11 cellular contexts compared by ENCODE assay signal in the genomic region with DNA sequence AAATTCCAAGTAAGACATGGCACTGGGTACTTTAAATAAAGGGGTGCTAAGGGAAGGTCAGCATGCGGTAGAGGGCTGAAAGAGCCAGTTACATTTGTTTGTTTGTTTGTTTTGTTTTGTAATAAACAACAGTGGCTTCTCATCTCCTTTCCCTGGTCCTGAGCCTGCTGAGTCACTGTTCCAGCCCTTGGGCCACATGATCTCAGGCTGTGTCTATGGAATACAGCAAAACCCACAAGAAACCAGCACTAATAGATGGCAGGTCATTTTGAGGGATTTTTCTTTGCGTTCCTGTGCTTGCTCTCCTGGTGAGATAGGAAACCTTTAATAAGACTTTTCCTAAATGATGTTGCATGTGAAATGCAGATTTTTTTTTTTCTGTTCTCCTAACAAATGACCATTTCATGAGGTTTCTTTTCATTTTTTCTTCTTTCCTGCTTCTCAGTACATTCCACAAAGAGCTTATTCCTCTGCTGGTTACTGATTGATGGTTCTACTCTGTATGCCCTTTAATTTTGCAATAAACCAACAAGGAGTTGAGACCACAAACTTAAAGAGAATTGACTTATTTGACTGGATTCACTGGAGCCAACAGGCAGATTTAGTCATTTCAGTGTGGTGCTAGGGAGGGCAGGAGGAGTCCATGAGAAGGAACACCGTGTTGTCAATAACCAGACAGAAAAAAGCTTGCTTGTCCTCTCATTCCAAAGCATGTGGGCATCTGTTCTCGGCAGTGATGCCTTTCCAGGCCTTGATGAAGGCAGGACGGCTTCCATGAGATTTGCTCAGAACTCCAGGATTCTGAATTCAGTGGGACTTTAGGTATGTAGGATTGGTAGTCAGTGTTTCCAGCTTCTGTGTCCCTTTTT.
DNase-seq lines count a peak whose midpoint lies in the region; ATAC-seq, FAIRE-seq and TF ChIP-seq lines count a peak whose summit lies in the region.
"Had no signal": no experiment of that assay in that cellular context is flagged by ENCODE, and none has a peak within 500 bp of the region (broad histone marks: within the 10 kb centered on the region; RNA-seq: fewer than 3 reads in every experiment).

No MANE protein-coding gene starts in this region.

- no peak overlapping the region for H2BK5ac ChIP-seq in mesendoderm (ENCODE audit: low read length)

- TF ChIP-seq RAD21 in GM12878 (IDR thresholded peaks at IDR 0.05; ENCODE audit: insufficient read depth, low read depth, low read length): no peak

- no peak overlapping the region for H4K8ac ChIP-seq in mesendoderm (ENCODE audit: low read depth, low read length)

- CTCF ChIA-PET in GM12878 (lab: Yijun Ruan, JAX): interaction anchor here (0.8 to 2.0 kb wide), 7 partner anchors 9 to 536 kb away, joined by 3 to 6 read pairs (median 4); no protein-coding TSS in a partner anchor

- H3K56ac ChIP-seq in mesendoderm (ENCODE audit: low read length): no peak overlapping the region

- H3K4me3 Mint-ChIP-seq in HFFc6: no peak overlapping the region

- POLR2A ChIA-PET in GM12878 (lab: Charles Lee): interaction anchor here (0.5 to 12.4 kb wide), 19 partner anchors 8 to 542 kb away, joined by 3 to 141 read pairs (median 4); no protein-coding TSS in a partner anchor

- no peaks in the 10 kb centered on the region for H4K20me1 ChIP-seq in GM12878 (ENCODE audit: control insufficient read depth, insufficient read depth)

- in situ Hi-C loops in GM12878 (cut with MboI): loop anchor here (10.0 kb wide), 1 partner anchor 516 kb away; a partner anchor contains a TSS

- H3K9me3 ChIP-seq in GM12878 (replicated peaks; ENCODE audit: control insufficient read depth, insufficient read depth, low read length): no peaks in the 10 kb centered on the region
- H3K9me3 ChIP-seq: HAP-1, neutrophil had no signal

- H3K9ac ChIP-seq in GM12878 (ENCODE audit: control insufficient read depth, insufficient read depth, low read length) (peak overlapping the region; percentile 80), mesendoderm (ENCODE audit: low read length) (no peak overlapping the region)

- no peak for TF ChIP-seq CTCF in AG10803 (conservative IDR thresholded peaks at IDR 0.05; ENCODE audit: low read length)
- no peak for TF ChIP-seq CTCF in HFFc6 (IDR thresholded peaks at IDR 0.05)
- no peak for TF ChIP-seq CTCF in GM12878 (IDR thresholded peaks at IDR 0.05 in 2 of 3, conservative IDR thresholded peaks at IDR 0.05 in 1 of 3; ENCODE audit: control insufficient read depth in 2 of 3, extremely low read depth in 1 of 3, insufficient read depth in 1 of 3, low read depth in 3 of 3, low read length in 3 of 3)

- ATAC-seq in GM12878: no peak

- TF ChIP-seq EP300 in GM12878 (IDR thresholded peaks at IDR 0.05; ENCODE audit: borderline replicate concordance in 1 of 2, control insufficient read depth in 1 of 2, low read depth in 2 of 2, low read length in 2 of 2): no peak

- H2AK5ac ChIP-seq in mesendoderm (ENCODE audit: low read length): peak overlapping the region; percentile 9

- no peak overlapping the region for H3K23ac ChIP-seq in mesendoderm (ENCODE audit: low read length)

- no peaks in the 10 kb centered on the region for H3K36me3 Mint-ChIP-seq in HFFc6 (ENCODE audit: low read depth)

- SMC1A ChIA-PET in GM12878 (lab: Charles Lee; ENCODE audit: uncharacterized antibody, unreplicated experiment): interaction anchor here (0.8 to 13.0 kb wide), 14 partner anchors 8 to 542 kb away, joined by 3 to 227 read pairs (median 6); no protein-coding TSS in a partner anchor

- peak overlapping the region; percentile 55 for H3K4me2 ChIP-seq in GM12878 (ENCODE audit: control insufficient read depth, insufficient read depth)
- H3K4me2 ChIP-seq in mesendoderm (ENCODE audit: low read length): no peak overlapping the region

- no peaks in the 10 kb centered on the region for H3K79me1 ChIP-seq in mesendoderm (ENCODE audit: low read length)

- H3K18ac ChIP-seq in mesendoderm (ENCODE audit: low read length): no peak overlapping the region

- BruUV-seq in GM12878 (replicated peaks; lab: Mats Ljungman, UMichigan): no TSS peak

- H3K4me1 Mint-ChIP-seq in HFFc6 (ENCODE audit: low read depth): peaks cover 13% of the 10 kb centered on the region

- DNase-seq in AG10803 (ENCODE audit: low read depth) (peak; percentile 86), HFFc6 (peak; percentile 62), GM12878 (ENCODE audit: low read depth, low spot score) (no peak), mesendoderm (peak; percentile 34), mesenteric fat pad (ENCODE audit: low spot score) (no peak), NCI-H82 treated with DMSO at 0.1 percent for 48 hours (lab: John Stamatoyannopoulos, UW; ENCODE audit: unreplicated experiment) (no peak), NCI-H2081 (lab: John Stamatoyannopoulos, UW) (no peak)
- no peak for DNase-seq in activated CD4-positive, CD25-positive, alpha-beta regulatory T cell (lab: John Stamatoyannopoulos, UW)

- no peak overlapping the region for H2BK120ac ChIP-seq in mesendoderm (ENCODE audit: low read depth, low read length)

- peak overlapping the region; percentile 41 for H3K27ac Mint-ChIP-seq in HFFc6

- no peaks in the 10 kb centered on the region; the same call in 1 of the 2 replicates for H3K27me3 Mint-ChIP-seq in HFFc6 (ENCODE audit: insufficient read depth)

- no peak for FAIRE-seq in GM12878 (lab: Jason Lieb, UNC)
- FAIRE-seq: TTC549 had no signal

- H2BK15ac ChIP-seq in mesendoderm (replicated peaks; ENCODE audit: low read depth): no peak overlapping the region

- H3K4me3 ChIP-seq in AG10803 (ENCODE audit: low read length) (no peak overlapping the region), GM12878 (peak overlapping the region; percentile 49; the same call in 1 of the 2 replicates), mesendoderm (ENCODE audit: low read length) (no peak overlapping the region)
- H3K4me3 ChIP-seq: HAP-1 had no signal

- RAD21 ChIA-PET in GM12878 (lab: Charles Lee; ENCODE audit: unreplicated experiment): interaction anchor here (1.0 to 15.7 kb wide), 20 partner anchors 10 to 537 kb away, joined by 3 to 343 read pairs (median 4); no protein-coding TSS in a partner anchor

- intact Hi-C loops in GM12878 (cut with micrococcal nuclease; ENCODE audit: unreplicated experiment): loop anchor here (1.0 to 5.0 kb wide), 2 partner anchors 31 to 228 kb away; no protein-coding TSS in a partner anchor

- peak; percentile 44; the same call in 1 of the 2 replicates for TF ChIP-seq POLR2A in GM12878 (IDR thresholded peaks at IDR 0.05; ENCODE audit: low read depth, low read length)

- H3K27ac ChIP-seq in GM12878 (ENCODE audit: control insufficient read depth, insufficient read depth) (peak overlapping the region; percentile 92), mesendoderm (ENCODE audit: low read depth, low read length) (no peak overlapping the region)
- H3K27ac ChIP-seq: neutrophil had no signal

- no peaks in the 10 kb centered on the region for H3K9me3 Mint-ChIP-seq in HFFc6

- H3K4me1 ChIP-seq in GM12878 (ENCODE audit: control insufficient read depth, insufficient read depth, low read length): peaks cover 85% of the 10 kb centered on the region
- H3K4me1 ChIP-seq in mesendoderm (ENCODE audit: control insufficient read depth, low read depth, low read length): no peaks in the 10 kb centered on the region
- H3K4me1 ChIP-seq: HAP-1 had no signal

- H3K4ac ChIP-seq in mesendoderm (ENCODE audit: low read depth, low read length): no peak overlapping the region

- no peak overlapping the region for H2AFZ ChIP-seq in GM12878 (ENCODE audit: control insufficient read depth, low read depth, low read length)

- H3K36me3 ChIP-seq in GM12878 (ENCODE audit: control insufficient read depth in 2 of 2, insufficient read depth in 2 of 2, low read length in 1 of 2) (no peaks in the 10 kb centered on the region), mesendoderm (ENCODE audit: control insufficient read depth, insufficient read depth, low read length) (no peaks in the 10 kb centered on the region)
- H3K36me3 ChIP-seq: HAP-1, neutrophil had no signal

- WGBS in GM12878 (ENCODE audit: insufficient coverage, insufficient replicate concordance, low lambda C conversion rate, missing lambda C conversion rate): 46% methylated on average over 5 of the region's 5 CpGs
- no CpG with 5 or more reads among the region's 5 CpGs for WGBS in mesendoderm (ENCODE audit: extremely low coverage, insufficient coverage, low lambda C conversion rate)

- H3K79me2 ChIP-seq in GM12878 (ENCODE audit: control insufficient read depth, insufficient read depth, low read length) (peaks cover 13% of the 10 kb centered on the region), mesendoderm (ENCODE audit: control insufficient read depth, insufficient read depth, low read length) (no peaks in the 10 kb centered on the region)

- H4K5ac ChIP-seq in mesendoderm (ENCODE audit: low read length): no peak overlapping the region

- H3K27me3 ChIP-seq in GM12878 (replicated peaks in 1 of 2; ENCODE audit: control insufficient read depth in 2 of 2, insufficient read depth in 2 of 2, low read length in 1 of 2) (no peaks in the 10 kb centered on the region), mesendoderm (ENCODE audit: insufficient read depth, low read length, poor library complexity) (no peaks in the 10 kb centered on the region)

TF ChIP-seq in GM12878, 131 proteins besides CTCF, POLR2A, EP300 and RAD21 (continues in another document):
- TF ChIP-seq, protein P1, sequence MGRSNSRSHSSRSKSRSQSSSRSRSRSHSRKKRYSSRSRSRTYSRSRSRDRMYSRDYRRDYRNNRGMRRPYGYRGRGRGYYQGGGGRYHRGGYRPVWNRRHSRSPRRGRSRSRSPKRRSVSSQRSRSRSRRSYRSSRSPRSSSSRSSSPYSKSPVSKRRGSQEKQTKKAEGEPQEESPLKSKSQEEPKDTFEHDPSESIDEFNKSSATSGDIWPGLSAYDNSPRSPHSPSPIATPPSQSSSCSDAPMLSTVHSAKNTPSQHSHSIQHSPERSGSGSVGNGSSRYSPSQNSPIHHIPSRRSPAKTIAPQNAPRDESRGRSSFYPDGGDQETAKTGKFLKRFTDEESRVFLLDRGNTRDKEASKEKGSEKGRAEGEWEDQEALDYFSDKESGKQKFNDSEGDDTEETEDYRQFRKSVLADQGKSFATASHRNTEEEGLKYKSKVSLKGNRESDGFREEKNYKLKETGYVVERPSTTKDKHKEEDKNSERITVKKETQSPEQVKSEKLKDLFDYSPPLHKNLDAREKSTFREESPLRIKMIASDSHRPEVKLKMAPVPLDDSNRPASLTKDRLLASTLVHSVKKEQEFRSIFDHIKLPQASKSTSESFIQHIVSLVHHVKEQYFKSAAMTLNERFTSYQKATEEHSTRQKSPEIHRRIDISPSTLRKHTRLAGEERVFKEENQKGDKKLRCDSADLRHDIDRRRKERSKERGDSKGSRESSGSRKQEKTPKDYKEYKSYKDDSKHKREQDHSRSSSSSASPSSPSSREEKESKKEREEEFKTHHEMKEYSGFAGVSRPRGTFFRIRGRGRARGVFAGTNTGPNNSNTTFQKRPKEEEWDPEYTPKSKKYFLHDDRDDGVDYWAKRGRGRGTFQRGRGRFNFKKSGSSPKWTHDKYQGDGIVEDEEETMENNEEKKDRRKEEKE (IDR thresholded peaks at IDR 0.05): peak; percentile 48; the same call in 1 of the 2 replicates
- TF ChIP-seq IKZF1 (conservative IDR thresholded peaks at IDR 0.05): peak; percentile 28; the same call in 1 of the 2 replicates
- 0 out of 2 replicates have a peak, but pooled peaks have one; percentile 27 for TF ChIP-seq POLR2AphosphoS2 (IDR thresholded peaks at IDR 0.05; ENCODE audit: low read depth, low read length)
- TF ChIP-seq PAX8 (IDR thresholded peaks at IDR 0.05): no peak
- no peak for TF ChIP-seq GABPA (IDR thresholded peaks at IDR 0.05; ENCODE audit: low read depth)

Comparison
In these comparisons a context has a peak if more than half of its experiments do, and no peak if none do; other contexts are left out.
1. DNase-seq: peak in AG10803 (single experiment), HFFc6 (single experiment) and mesendoderm (single experiment); none in GM12878 (single experiment), mesenteric fat pad (single experiment), NCI-H82 treated with DMSO at 0.1 percent for 48 hours (single experiment), NCI-H2081 (0 of 2) and activated CD4-positive, CD25-positive, alpha-beta regulatory T cell (0 of 4).